1 cellular context compared by ENCODE assay signal in the genomic region with DNA sequence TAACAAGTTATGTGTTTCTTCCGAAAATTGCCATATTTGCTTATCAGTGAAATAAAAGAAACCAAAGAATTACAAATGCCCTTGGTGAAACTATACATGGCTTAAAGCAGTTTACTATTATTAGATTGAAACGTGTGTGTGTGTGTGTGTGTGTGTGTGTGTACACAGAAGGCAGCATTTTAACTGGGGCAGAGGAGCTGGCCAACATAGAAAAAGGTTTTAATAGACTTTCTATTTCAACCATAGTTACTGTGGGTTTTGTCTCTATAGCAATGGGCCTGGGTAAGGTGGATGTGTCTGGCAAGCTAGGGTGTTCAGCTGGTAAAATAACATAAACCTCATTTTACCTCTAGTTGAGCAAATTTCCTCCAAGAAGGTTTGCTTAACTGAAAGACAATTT.
TF ChIP-seq lines count a peak whose summit lies in the region.

No MANE protein-coding gene starts in this region.

TF ChIP-seq in HEK293, 187 proteins besides CTCF, POLR2A, EP300 and RAD21 (continued from another document):
- TF ChIP-seq, protein P1, sequence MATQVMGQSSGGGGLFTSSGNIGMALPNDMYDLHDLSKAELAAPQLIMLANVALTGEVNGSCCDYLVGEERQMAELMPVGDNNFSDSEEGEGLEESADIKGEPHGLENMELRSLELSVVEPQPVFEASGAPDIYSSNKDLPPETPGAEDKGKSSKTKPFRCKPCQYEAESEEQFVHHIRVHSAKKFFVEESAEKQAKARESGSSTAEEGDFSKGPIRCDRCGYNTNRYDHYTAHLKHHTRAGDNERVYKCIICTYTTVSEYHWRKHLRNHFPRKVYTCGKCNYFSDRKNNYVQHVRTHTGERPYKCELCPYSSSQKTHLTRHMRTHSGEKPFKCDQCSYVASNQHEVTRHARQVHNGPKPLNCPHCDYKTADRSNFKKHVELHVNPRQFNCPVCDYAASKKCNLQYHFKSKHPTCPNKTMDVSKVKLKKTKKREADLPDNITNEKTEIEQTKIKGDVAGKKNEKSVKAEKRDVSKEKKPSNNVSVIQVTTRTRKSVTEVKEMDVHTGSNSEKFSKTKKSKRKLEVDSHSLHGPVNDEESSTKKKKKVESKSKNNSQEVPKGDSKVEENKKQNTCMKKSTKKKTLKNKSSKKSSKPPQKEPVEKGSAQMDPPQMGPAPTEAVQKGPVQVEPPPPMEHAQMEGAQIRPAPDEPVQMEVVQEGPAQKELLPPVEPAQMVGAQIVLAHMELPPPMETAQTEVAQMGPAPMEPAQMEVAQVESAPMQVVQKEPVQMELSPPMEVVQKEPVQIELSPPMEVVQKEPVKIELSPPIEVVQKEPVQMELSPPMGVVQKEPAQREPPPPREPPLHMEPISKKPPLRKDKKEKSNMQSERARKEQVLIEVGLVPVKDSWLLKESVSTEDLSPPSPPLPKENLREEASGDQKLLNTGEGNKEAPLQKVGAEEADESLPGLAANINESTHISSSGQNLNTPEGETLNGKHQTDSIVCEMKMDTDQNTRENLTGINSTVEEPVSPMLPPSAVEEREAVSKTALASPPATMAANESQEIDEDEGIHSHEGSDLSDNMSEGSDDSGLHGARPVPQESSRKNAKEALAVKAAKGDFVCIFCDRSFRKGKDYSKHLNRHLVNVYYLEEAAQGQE (tag by site-specific recombination; IDR thresholded peaks at IDR 0.05) = peak; percentile 62
- TF ChIP-seq ZNF16 (tag by site-specific recombination; IDR thresholded peaks at IDR 0.05; ENCODE audit: low read depth) = no peak
